10 cellular contexts compared by ENCODE assay signal in the genomic region with DNA sequence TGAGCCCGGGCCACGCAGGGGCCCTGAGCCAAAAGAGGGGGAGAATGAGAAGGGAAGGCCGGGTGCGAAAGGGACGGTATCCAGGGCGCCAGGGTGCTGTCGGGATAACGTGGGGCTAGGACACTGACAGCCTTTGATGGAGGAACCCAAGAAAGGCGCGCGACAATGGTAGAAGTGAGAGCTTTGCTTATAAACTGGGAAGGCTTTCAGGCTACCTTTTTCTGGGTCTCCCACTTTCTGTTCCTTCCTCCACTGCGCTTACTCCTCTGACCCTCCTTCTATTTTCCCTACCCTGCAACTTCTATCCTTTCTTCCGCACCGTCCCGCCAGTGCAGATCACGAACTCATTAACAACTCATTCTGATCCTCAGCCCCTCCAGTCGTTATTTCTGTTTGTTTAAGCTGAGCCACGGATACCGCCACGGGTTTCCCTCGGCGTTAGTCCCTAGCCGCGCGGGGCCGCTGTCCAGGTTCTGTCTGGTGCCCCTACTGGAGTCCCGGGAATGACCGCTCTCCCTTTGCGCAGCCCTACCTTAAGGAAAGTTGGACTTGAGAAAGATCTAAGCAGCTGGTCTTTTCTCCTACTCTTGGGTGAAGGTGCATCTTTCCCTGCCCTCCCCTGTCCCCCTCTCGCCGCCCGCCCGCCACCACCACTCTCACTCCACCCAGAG. TPM values are rescaled to one million over a fixed set of nuclear protein-coding genes. Genes with fewer than 3 reads are reported as not detected.
DNase-seq lines count a peak whose midpoint lies in the region; ATAC-seq and TF ChIP-seq lines count a peak whose summit lies in the region.
"Had no signal": no experiment of that assay in that cellular context is flagged by ENCODE, and none has a peak within 500 bp of the region (broad histone marks: within the 10 kb centered on the region; RNA-seq: fewer than 3 reads in every experiment).

No MANE protein-coding gene starts in this region.

- ATAC-seq in left lung (peak; percentile 61), GM19035 (IDR thresholded peaks at IDR 0.05; ENCODE audit: unreplicated experiment) (no peak), HG03565 (IDR thresholded peaks at IDR 0.05; ENCODE audit: unreplicated experiment) (no peak), HG03521 (IDR thresholded peaks at IDR 0.05; ENCODE audit: unreplicated experiment) (no peak), GM18909 (IDR thresholded peaks at IDR 0.05; ENCODE audit: poor library complexity, unreplicated experiment) (no peak)
- peak; percentile 13 for ATAC-seq in stimulated activated naive CD8-positive, alpha-beta T cell treated with anti-CD3 and anti-CD28 coated beads, Interleukin-15, amount 100 ng/mL, for 72 hours

- peak; percentile 68 for TF ChIP-seq CTCF in HFFc6 (IDR thresholded peaks at IDR 0.05)
- peak in 1 of 2 donors; percentile 16 for TF ChIP-seq CTCF in left lung (IDR thresholded peaks at IDR 0.05)

- peak overlapping the region; percentile 98 for H3K27ac Mint-ChIP-seq in HFFc6
- no peak overlapping the region for H3K27ac Mint-ChIP-seq in stimulated activated naive CD8-positive, alpha-beta T cell treated with anti-CD3 and anti-CD28 coated beads, Interleukin-15, amount 100 ng/mL, for 72 hours
- H3K27ac Mint-ChIP-seq: memory B cell had no signal

- peaks cover 5% of the 10 kb centered on the region for H3K27me3 Mint-ChIP-seq in HFFc6 (ENCODE audit: insufficient read depth)
- H3K27me3 Mint-ChIP-seq in stimulated activated naive CD8-positive, alpha-beta T cell treated with anti-CD3 and anti-CD28 coated beads, Interleukin-15, amount 100 ng/mL, for 72 hours, result peaks cover 72% of the 10 kb centered on the region

- peak overlapping the region; percentile 98 for H3K4me3 Mint-ChIP-seq in HFFc6
- H3K4me3 Mint-ChIP-seq in stimulated activated naive CD8-positive, alpha-beta T cell treated with anti-CD3 and anti-CD28 coated beads, Interleukin-15, amount 100 ng/mL, for 72 hours, result peak overlapping the region; percentile 64 to 70
- H3K4me3 Mint-ChIP-seq: memory B cell had no signal

- peaks cover 0 to 13% of the 10 kb centered on the region in 2 donors for H3K4me1 ChIP-seq in left lung

- H3K4me1 Mint-ChIP-seq in HFFc6 (ENCODE audit: low read depth), result peaks cover 61% of the 10 kb centered on the region
- H3K4me1 Mint-ChIP-seq in stimulated activated naive CD8-positive, alpha-beta T cell treated with anti-CD3 and anti-CD28 coated beads, Interleukin-15, amount 100 ng/mL, for 72 hours, result peaks cover 42% of the 10 kb centered on the region
- H3K4me1 Mint-ChIP-seq: memory B cell had no signal

- H3K27me3 ChIP-seq in left lung, result peaks cover 52 to 62% of the 10 kb centered on the region in 2 donors

- H3K36me3 Mint-ChIP-seq in HFFc6 (ENCODE audit: low read depth), result peaks cover 63% of the 10 kb centered on the region
- H3K36me3 Mint-ChIP-seq: memory B cell had no signal

- no peaks in the 10 kb centered on the region for H3K36me3 ChIP-seq in left lung

- DNase-seq in HFFc6 (peak; percentile 43), dermis microvascular lymphatic vessel endothelial cell (ENCODE audit: low read depth in 2 of 2) (peak; percentile 11 to 76), left lung (peak in 1 of 2 donors; percentile 56)
- DNase-seq in stimulated activated naive CD8-positive, alpha-beta T cell treated with anti-CD3 and anti-CD28 coated beads, Interleukin-15, amount 100 ng/mL, for 72 hours, result no peak
- DNase-seq: NCI-H82 had no signal

- H3K4me3 ChIP-seq in left lung, result peak overlapping the region; percentile 3 to 37

- H3K9me3 Mint-ChIP-seq in HFFc6, result peaks cover 4% of the 10 kb centered on the region
- no peaks in the 10 kb centered on the region for H3K9me3 Mint-ChIP-seq in stimulated activated naive CD8-positive, alpha-beta T cell treated with anti-CD3 and anti-CD28 coated beads, Interleukin-15, amount 100 ng/mL, for 72 hours

- no peaks in the 10 kb centered on the region for H3K9me3 ChIP-seq in left lung

- H3K27ac ChIP-seq in left lung, result no peak overlapping the region

- intact Hi-C loops in left lung (cut with DNase I), result no loop called here

RNA-seq across cellular contexts. Expression of a gene that starts 3.0 kb away (rescaled TPM):
- 100 to 1,000 TPM; 106 to 209 (median 120) TPM for total RNA-seq in HFFc6 (2021; fragmentation: NEBNext Ultra II Directional; extraction: Animal tissue kit (Norgen Biotek cat#: 25700))
- total RNA-seq in dermis microvascular lymphatic vessel endothelial cell (under 0.01 TPM in 1 of 2 replicates, not detected in the other), left lung (1 to 10 TPM; 4.3 to 6.6 TPM)

RNA-seq across cellular contexts. Expression of a gene that starts 45.2 kb away (rescaled TPM):
- total RNA-seq in HFFc6 (2021; fragmentation: NEBNext Ultra II Directional; extraction: Animal tissue kit (Norgen Biotek cat#: 25700)), result under 1 TPM in 2 of 6 experiments, not detected in 4; 0.08 to 0.12 TPM
- total RNA-seq in dermis microvascular lymphatic vessel endothelial cell (84.2 and 116 TPM in 2 replicates), left lung (10 to 100 TPM; 34.7 to 73.8 TPM)

Comparison
In these comparisons a context has a peak if more than half of its experiments do, and no peak if none do; other contexts are left out.
1. DNase-seq: peak in HFFc6 (single experiment) and dermis microvascular lymphatic vessel endothelial cell (2 of 2); none in stimulated activated naive CD8-positive, alpha-beta T cell treated with anti-CD3 and anti-CD28 coated beads, Interleukin-15, amount 100 ng/mL, for 72 hours (0 of 2).
2. ATAC-seq: peak in left lung (single experiment) and stimulated activated naive CD8-positive, alpha-beta T cell treated with anti-CD3 and anti-CD28 coated beads, Interleukin-15, amount 100 ng/mL, for 72 hours (single experiment); none in GM19035 (single experiment), HG03565 (single experiment), HG03521 (single experiment) and GM18909 (single experiment).
3. RNA of a gene that starts 3.0 kb away (total RNA-seq): 106 to 209 TPM in HFFc6; 4.3 to 6.6 TPM in left lung and under 0.01 TPM in dermis microvascular lymphatic vessel endothelial cell; every median in the first group is over 10 times any median in the second.
4. RNA of a gene that starts 45.2 kb away (total RNA-seq): 84.2 to 116 TPM in dermis microvascular lymphatic vessel endothelial cell and 34.7 to 73.8 TPM in left lung; 0.08 to 0.12 TPM in HFFc6; every median in the first group is over 10 times any median in the second.